14 cellular contexts compared by ENCODE assay signal in the genomic region with DNA sequence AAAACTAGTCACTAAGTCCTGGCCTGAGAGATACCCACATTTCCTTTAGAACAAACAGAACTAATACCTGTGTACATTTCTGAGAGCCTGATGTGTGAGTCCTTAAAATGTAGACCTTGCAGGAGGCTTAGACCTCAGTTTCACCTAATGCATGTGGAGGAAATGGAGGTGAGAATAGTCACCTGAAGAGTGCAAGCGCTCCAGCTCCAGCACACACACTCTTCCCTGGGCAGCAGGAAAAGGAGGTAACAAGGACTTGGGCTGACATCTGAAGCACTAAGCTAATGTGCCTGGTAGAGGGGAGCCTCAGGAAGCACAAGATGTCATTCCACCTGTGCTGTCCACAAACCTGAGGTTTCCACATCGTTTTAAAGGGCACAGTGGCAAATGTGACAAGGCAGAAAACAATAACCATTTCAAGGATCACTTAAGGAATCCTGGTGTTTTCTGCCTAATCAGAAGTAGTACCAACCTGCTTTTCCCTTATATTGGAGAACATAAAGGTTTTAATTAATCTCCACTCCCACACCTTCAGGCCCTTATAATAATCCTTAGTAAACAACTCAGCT.
"Had no signal": no experiment of that assay in that cellular context is flagged by ENCODE, and none has a peak within 500 bp of the region (broad histone marks: within the 10 kb centered on the region; RNA-seq: fewer than 3 reads in every experiment).

No MANE protein-coding gene starts in this region.

- H3K4me3 ChIP-seq: gastroesophageal sphincter, heart right ventricle, lung, neural progenitor cell, sigmoid colon, spleen, thoracic aorta had no signal

- H3K4me2 ChIP-seq: neural progenitor cell had no signal

- H3K27me3 Mint-ChIP-seq: brain; dendritic cell treated with granulocyte-macrophage colony-stimulating factor and Interleukin-4, amounts not matched to agents 40 ng/mL and 50 ng/mL, for 4 days had no signal

- H2AFZ ChIP-seq: neural progenitor cell had no signal

- H3K4me3 Mint-ChIP-seq: brain; dendritic cell treated with granulocyte-macrophage colony-stimulating factor and Interleukin-4, amounts not matched to agents 40 ng/mL and 50 ng/mL, for 4 days; neural progenitor cell had no signal

- H3K4me1 ChIP-seq: neural progenitor cell had no signal

- H3K27me3 ChIP-seq: gastroesophageal sphincter, heart right ventricle, neural progenitor cell, sigmoid colon, spleen had no signal

- H3K27ac ChIP-seq: gastroesophageal sphincter, spleen had no signal

- H3K9ac ChIP-seq: neural progenitor cell had no signal

- H3K4me1 Mint-ChIP-seq: neural progenitor cell had no signal

- DNase-seq: activated gamma-delta T cell; activated T-cell treated with anti-CD3 and anti-CD28 coated beads, Interleukin-2, amount 50 U/mL, for 48 hours; erythroblast; heart right ventricle; left colon; sigmoid colon; spleen had no signal

- H3K27ac Mint-ChIP-seq: dendritic cell treated with granulocyte-macrophage colony-stimulating factor and Interleukin-4, amounts not matched to agents 40 ng/mL and 50 ng/mL, for 4 days; neural progenitor cell had no signal

- H3K9me3 ChIP-seq: gastroesophageal sphincter, heart right ventricle, sigmoid colon, spleen, thoracic aorta had no signal

- ATAC-seq: activated naive CD4-positive, alpha-beta T cell treated with anti-CD3 and anti-CD28 coated beads, Interleukin-2, amount 50 U/mL, for 72 hours; gastroesophageal sphincter; heart right ventricle; left colon had no signal

- H3K9me3 Mint-ChIP-seq: activated naive CD4-positive, alpha-beta T cell treated with anti-CD3 and anti-CD28 coated beads, Interleukin-2, amount 50 U/mL, for 72 hours; brain; dendritic cell treated with granulocyte-macrophage colony-stimulating factor and Interleukin-4, amounts not matched to agents 40 ng/mL and 50 ng/mL, for 4 days; neural progenitor cell had no signal
